Comparison of ENCODE assay signal across 13 cellular contexts in the genomic region with DNA sequence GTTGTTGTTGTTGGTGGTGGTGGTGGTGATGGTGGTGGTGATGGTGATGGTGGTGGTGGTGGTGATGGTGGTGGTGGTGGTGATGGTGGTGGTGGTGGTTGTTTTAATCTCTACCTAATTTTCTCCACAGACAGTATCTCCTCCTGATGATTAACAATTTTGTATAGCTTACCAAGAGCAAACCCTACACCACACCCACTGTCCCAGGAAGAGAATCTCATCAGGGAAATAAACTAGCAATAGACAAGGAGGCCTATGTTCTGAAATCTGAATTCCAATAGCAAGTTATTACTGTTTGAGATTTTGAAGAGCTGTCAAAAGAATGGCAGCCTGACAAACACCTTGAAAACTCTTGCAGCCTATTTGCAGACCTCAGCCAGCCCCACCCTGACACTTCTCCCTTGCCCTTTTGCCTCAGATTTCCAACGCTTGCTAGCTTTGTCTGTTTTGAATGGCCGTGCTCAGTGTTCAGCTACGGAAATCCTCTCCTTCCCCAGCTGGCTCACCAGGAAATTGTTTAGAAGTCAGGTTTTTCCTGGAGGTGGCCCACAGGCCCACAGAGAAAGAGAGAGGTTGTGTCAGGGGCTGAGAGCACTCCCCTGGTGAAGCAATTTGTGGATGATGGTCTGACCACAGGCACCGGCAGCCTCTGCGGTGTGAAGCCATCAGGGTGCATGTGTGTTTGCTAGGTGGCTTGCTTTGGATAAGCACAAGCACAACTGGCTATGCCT.
DNase-seq lines count a peak whose midpoint lies in the region; ATAC-seq and TF ChIP-seq lines count a peak whose summit lies in the region.
"Had no signal": no experiment of that assay in that cellular context is flagged by ENCODE, and none has a peak within 500 bp of the region (broad histone marks: within the 10 kb centered on the region; RNA-seq: fewer than 3 reads in every experiment).

No MANE protein-coding gene starts in this region.

- WGBS in lung, 2 donors = 9 to 19% methylated on average over 5 of the region's 5 CpGs

- H3K27me3 ChIP-seq in colonic mucosa (no peaks in the 10 kb centered on the region), lung (ENCODE audit: control insufficient read depth, insufficient read depth) (no peaks in the 10 kb centered on the region)
- H3K27me3 ChIP-seq: Peyer's patch had no signal

- no peak for DNase-seq in stimulated activated naive CD8-positive, alpha-beta T cell treated with anti-CD3 and anti-CD28 coated beads, Interleukin-15, amount 100 ng/mL, for 72 hours
- DNase-seq in stimulated activated naive CD8-positive, alpha-beta T cell treated with anti-CD3 and anti-CD28 coated beads, Interleukin-15, Interleukin-2, amounts not matched to agents 100 U/mL and 50 U/mL, for 24 hours = no peak
- DNase-seq in colonic mucosa = no peak
- DNase-seq in lung (ENCODE audit: low spot score) = no peak
- no peak for DNase-seq in NCI-H1436 treated with DMSO at 0.1 percent for 48 hours (lab: John Stamatoyannopoulos, UW)
- DNase-seq: NCI-H2227 treated with DMSO at 0.1 percent for 48 hours; Peyer's patch; stimulated activated CD4-positive, alpha-beta T cell treated with anti-CD3 and anti-CD28 coated beads, Interleukin-12 subunit alpha, Interleukin-12 subunit beta, amount 100 ng/mL, for 4 hours had no signal

- intact Hi-C loops in colonic mucosa (cut with DNase I) = no loop called here

- no peaks in the 10 kb centered on the region for H3K36me3 ChIP-seq in colonic mucosa
- no peaks in the 10 kb centered on the region for H3K36me3 ChIP-seq in lung (ENCODE audit: control insufficient read depth in 2 of 2, insufficient read depth in 2 of 2, low read length in 2 of 2)
- H3K36me3 ChIP-seq: Peyer's patch had no signal

- peak overlapping the region; percentile 27 for H3K27ac ChIP-seq in colonic mucosa
- peak overlapping the region; percentile 0 to 29 for H3K27ac ChIP-seq in lung (ENCODE audit: low read depth in 1 of 2, low read length in 1 of 2)
- H3K27ac ChIP-seq: Peyer's patch had no signal

- H3K27ac Mint-ChIP-seq in stimulated activated naive CD8-positive, alpha-beta T cell treated with anti-CD3 and anti-CD28 coated beads, Interleukin-15, amount 100 ng/mL, for 72 hours = no peak overlapping the region
- H3K27ac Mint-ChIP-seq: activated naive CD4-positive, alpha-beta T cell treated with anti-CD3 and anti-CD28 coated beads, Interleukin-2, amount 50 U/mL, for 24 hours; natural killer cell treated with Interleukin-12 subunit alpha and Interleukin-12 subunit beta and Interleukin-15 and Interleukin-18, amount 100 ng/mL, for 72 hours had no signal

- peak overlapping the region in 1 of 2 donors; percentile 49 for H3K9ac ChIP-seq in colonic mucosa (ENCODE audit: low read depth in 2 of 2, low read length in 2 of 2)

- TF ChIP-seq CTCF in colonic mucosa (IDR thresholded peaks at IDR 0.05) = no peak
- no peak for TF ChIP-seq CTCF in lung (IDR thresholded peaks at IDR 0.05; ENCODE audit: control extremely low read depth, extremely low read depth)

- no peaks in the 10 kb centered on the region for H3K4me1 ChIP-seq in colonic mucosa
- peaks cover 9 to 16% of the 10 kb centered on the region in 2 donors for H3K4me1 ChIP-seq in lung (ENCODE audit: control insufficient read depth in 2 of 2, insufficient read depth in 2 of 2, low read length in 2 of 2)

- H3K4me3 Mint-ChIP-seq in stimulated activated naive CD8-positive, alpha-beta T cell treated with anti-CD3 and anti-CD28 coated beads, Interleukin-15, amount 100 ng/mL, for 72 hours = no peak overlapping the region
- H3K4me3 Mint-ChIP-seq: activated naive CD4-positive, alpha-beta T cell treated with anti-CD3 and anti-CD28 coated beads, Interleukin-2, amount 50 U/mL, for 24 hours; natural killer cell treated with Interleukin-12 subunit alpha and Interleukin-12 subunit beta and Interleukin-15 and Interleukin-18, amount 100 ng/mL, for 72 hours had no signal

- no peaks in the 10 kb centered on the region for H3K27me3 Mint-ChIP-seq in stimulated activated naive CD8-positive, alpha-beta T cell treated with anti-CD3 and anti-CD28 coated beads, Interleukin-15, amount 100 ng/mL, for 72 hours
- H3K27me3 Mint-ChIP-seq: natural killer cell treated with Interleukin-12 subunit alpha and Interleukin-12 subunit beta and Interleukin-15 and Interleukin-18, amount 100 ng/mL, for 72 hours had no signal

- no peak overlapping the region for H3K4me3 ChIP-seq in colonic mucosa
- H3K4me3 ChIP-seq in lung = no peak overlapping the region
- H3K4me3 ChIP-seq: Peyer's patch had no signal

- no peaks in the 10 kb centered on the region for H3K9me3 ChIP-seq in colonic mucosa
- H3K9me3 ChIP-seq in lung (ENCODE audit: control insufficient read depth in 2 of 2, insufficient read depth in 1 of 2, low read length in 1 of 2) = peaks cover 0 to 3% of the 10 kb centered on the region in 2 donors

- peaks cover 4 to 8% of the 10 kb centered on the region in 2 donors for H3K9me3 Mint-ChIP-seq in stimulated activated naive CD8-positive, alpha-beta T cell treated with anti-CD3 and anti-CD28 coated beads, Interleukin-15, amount 100 ng/mL, for 72 hours
- H3K9me3 Mint-ChIP-seq: activated naive CD4-positive, alpha-beta T cell treated with anti-CD3 and anti-CD28 coated beads, Interleukin-2, amount 50 U/mL, for 24 hours had no signal

- peak; percentile 52 for ATAC-seq in stimulated activated naive CD8-positive, alpha-beta T cell treated with anti-CD3 and anti-CD28 coated beads, Interleukin-15, amount 100 ng/mL, for 72 hours
- no peak for ATAC-seq in stimulated activated naive CD8-positive, alpha-beta T cell treated with anti-CD3 and anti-CD28 coated beads, Interleukin-15, Interleukin-2, amounts not matched to agents 100 U/mL and 50 U/mL, for 24 hours
- peak; percentile 17 for ATAC-seq in lung (ENCODE audit: insufficient read depth, low FRiP score)
- no peak for ATAC-seq in GM21528 (IDR thresholded peaks at IDR 0.05; ENCODE audit: low FRiP score, unreplicated experiment)
- no peak for ATAC-seq in HG02840 (IDR thresholded peaks at IDR 0.05; ENCODE audit: low FRiP score, unreplicated experiment)
- no peak for ATAC-seq in GM18909 (IDR thresholded peaks at IDR 0.05; ENCODE audit: poor library complexity, unreplicated experiment)

- H3K4me1 Mint-ChIP-seq in stimulated activated naive CD8-positive, alpha-beta T cell treated with anti-CD3 and anti-CD28 coated beads, Interleukin-15, amount 100 ng/mL, for 72 hours = peaks cover 5% of the 10 kb centered on the region
- H3K4me1 Mint-ChIP-seq: activated naive CD4-positive, alpha-beta T cell treated with anti-CD3 and anti-CD28 coated beads, Interleukin-2, amount 50 U/mL, for 24 hours had no signal

Comparison
In these comparisons a context has a peak if more than half of its experiments do, and no peak if none do; other contexts are left out.
1. ATAC-seq: peak in stimulated activated naive CD8-positive, alpha-beta T cell treated with anti-CD3 and anti-CD28 coated beads, Interleukin-15, amount 100 ng/mL, for 72 hours (single experiment) and lung (single experiment); none in stimulated activated naive CD8-positive, alpha-beta T cell treated with anti-CD3 and anti-CD28 coated beads, Interleukin-15, Interleukin-2, amounts not matched to agents 100 U/mL and 50 U/mL, for 24 hours (single experiment), GM21528 (single experiment), HG02840 (single experiment) and GM18909 (single experiment).